Comparison of ENCODE assay signal across 20 cellular contexts in genomic region chr6:1003394-1004160, GRCh38.
DNase-seq lines count a peak whose midpoint lies in the region; ATAC-seq, FAIRE-seq and TF ChIP-seq lines count a peak whose summit lies in the region.
"Had no signal": no experiment of that assay in that cellular context is flagged by ENCODE, and none has a peak within 500 bp of the region (broad histone marks: within the 10 kb centered on the region; RNA-seq: fewer than 3 reads in every experiment).

No MANE protein-coding gene starts in this region.

- RAD21 ChIA-PET in GM12878 (lab: Charles Lee; ENCODE audit: unreplicated experiment), result no interaction called here

- no peaks in the 10 kb centered on the region for H3K79me2 ChIP-seq in GM23338 (replicated peaks; ENCODE audit: insufficient read depth)
- H3K79me2 ChIP-seq in GM12878 (ENCODE audit: control insufficient read depth, insufficient read depth, low read length), result no peaks in the 10 kb centered on the region

- peaks cover 3% of the 10 kb centered on the region; the same call in 2 of the 3 replicates for H3K9me3 Mint-ChIP-seq in GM23338
- no peaks in the 10 kb centered on the region for H3K9me3 Mint-ChIP-seq in activated T-cell treated with anti-CD3 and anti-CD28 coated beads, Interleukin-2, amount 50 U/mL, for 24 hours
- H3K9me3 Mint-ChIP-seq: CD4-positive, CD25-positive, alpha-beta regulatory T cell; CD8-positive, alpha-beta T cell had no signal

- H3K79me1 ChIP-seq in neuronal stem cell (ENCODE audit: low read depth, low read length), result no peaks in the 10 kb centered on the region

- CTCF ChIA-PET in GM12878 (lab: Yijun Ruan, JAX), result no interaction called here

- TF ChIP-seq EP300 in GM12878 (IDR thresholded peaks at IDR 0.05; ENCODE audit: borderline replicate concordance in 1 of 2, control insufficient read depth in 1 of 2, low read depth in 2 of 2, low read length in 2 of 2) (no peak), esophagus muscularis mucosa (IDR thresholded peaks at IDR 0.05) (no peak)

- H2AFZ ChIP-seq in GM23338 (0 out of 2 replicates have a peak overlapping the region, but pooled peaks have one; percentile 52), GM12878 (ENCODE audit: control insufficient read depth, low read depth, low read length) (no peak overlapping the region), neuronal stem cell (ENCODE audit: low read length) (no peak overlapping the region)

- no peaks in the 10 kb centered on the region for H3K4me1 Mint-ChIP-seq in GM23338
- H3K4me1 Mint-ChIP-seq in activated T-cell treated with anti-CD3 and anti-CD28 coated beads, Interleukin-2, amount 50 U/mL, for 24 hours (ENCODE audit: low read depth), result no peaks in the 10 kb centered on the region
- H3K4me1 Mint-ChIP-seq: B cell; CD4-positive, CD25-positive, alpha-beta regulatory T cell had no signal

- H3K27me3 ChIP-seq in GM23338 (ENCODE audit: insufficient read depth), result no peaks in the 10 kb centered on the region
- H3K27me3 ChIP-seq in GM12878 (replicated peaks in 1 of 2; ENCODE audit: control insufficient read depth in 2 of 2, insufficient read depth in 2 of 2, low read length in 1 of 2), result no peaks in the 10 kb centered on the region
- no peaks in the 10 kb centered on the region for H3K27me3 ChIP-seq in esophagus muscularis mucosa
- H3K27me3 ChIP-seq in neuronal stem cell (ENCODE audit: control insufficient read depth in 3 of 3, insufficient read depth in 3 of 3, low read depth in 1 of 3, low read length in 3 of 3), result no peaks in the 10 kb centered on the region
- H3K27me3 ChIP-seq: BLaER1 had no signal

- SMC1A ChIA-PET in GM12878 (lab: Charles Lee; ENCODE audit: uncharacterized antibody, unreplicated experiment), result no interaction called here

- intact Hi-C loops in GM12878 (cut with micrococcal nuclease; ENCODE audit: unreplicated experiment) (no loop called here), esophagus muscularis mucosa (cut with DNase I) (no loop called here)

- WGBS in GM12878 (ENCODE audit: insufficient coverage, insufficient replicate concordance, low lambda C conversion rate, missing lambda C conversion rate), result 88% methylated on average over 37 of the region's 37 CpGs
- 93% methylated on average over 35 of the region's 37 CpGs for WGBS in esophagus muscularis mucosa
- WGBS in neuronal stem cell (ENCODE audit: extremely low coverage in 2 of 2, insufficient read length in 2 of 2, insufficient replicate concordance in 1 of 2), 2 donors, result no CpG with 5 or more reads among the region's 37 CpGs

- no peak for TF ChIP-seq POLR2A in GM12878 (IDR thresholded peaks at IDR 0.05; ENCODE audit: low read depth, low read length)
- no peak for TF ChIP-seq POLR2A in esophagus muscularis mucosa (IDR thresholded peaks at IDR 0.05; ENCODE audit: low read depth)

- H3K4ac ChIP-seq in neuronal stem cell (ENCODE audit: low read length), result no peak overlapping the region

- peak overlapping the region; percentile 16 for H3K23ac ChIP-seq in neuronal stem cell (ENCODE audit: low read depth, low read length, poor library complexity)

- no TSS peak for BruUV-seq in GM12878 (replicated peaks; lab: Mats Ljungman, UMichigan)

- H3K4me3 Mint-ChIP-seq in GM23338, result no peak overlapping the region
- no peak overlapping the region for H3K4me3 Mint-ChIP-seq in activated T-cell treated with anti-CD3 and anti-CD28 coated beads, Interleukin-2, amount 50 U/mL, for 24 hours
- H3K4me3 Mint-ChIP-seq: B cell; CD4-positive, CD25-positive, alpha-beta regulatory T cell; CD8-positive, alpha-beta T cell had no signal

- POLR2A ChIA-PET in GM12878 (lab: Charles Lee), result no interaction called here

- H2BK120ac ChIP-seq in neuronal stem cell (ENCODE audit: low read depth, low read length), result no peak overlapping the region

- no peak overlapping the region for H4K91ac ChIP-seq in neuronal stem cell (ENCODE audit: low read depth, low read length, poor library complexity)

- peaks cover 7% of the 10 kb centered on the region for H3K27me3 Mint-ChIP-seq in GM23338 (ENCODE audit: insufficient read depth, low read depth, poor library complexity)
- H3K27me3 Mint-ChIP-seq in activated T-cell treated with anti-CD3 and anti-CD28 coated beads, Interleukin-2, amount 50 U/mL, for 24 hours, result peaks cover 14% of the 10 kb centered on the region

- no peak overlapping the region for H2AK5ac ChIP-seq in neuronal stem cell (ENCODE audit: low read depth, low read length)

- H3K36me3 Mint-ChIP-seq in GM23338 (ENCODE audit: low read depth), result no peaks in the 10 kb centered on the region
- no peaks in the 10 kb centered on the region for H3K36me3 Mint-ChIP-seq in activated T-cell treated with anti-CD3 and anti-CD28 coated beads, Interleukin-2, amount 50 U/mL, for 24 hours (ENCODE audit: low read depth)
- H3K36me3 Mint-ChIP-seq: CD4-positive, CD25-positive, alpha-beta regulatory T cell; CD8-positive, alpha-beta T cell had no signal

- no peaks in the 10 kb centered on the region for H4K20me1 ChIP-seq in GM23338 (replicated peaks; ENCODE audit: insufficient read depth)
- H4K20me1 ChIP-seq in GM12878 (ENCODE audit: control insufficient read depth, insufficient read depth), result no peaks in the 10 kb centered on the region
- H4K20me1 ChIP-seq: BLaER1 had no signal

- H4K8ac ChIP-seq in neuronal stem cell (ENCODE audit: low read depth, low read length), result no peak overlapping the region

- H3K4me2 ChIP-seq in GM23338 (no peak overlapping the region), GM12878 (ENCODE audit: control insufficient read depth, insufficient read depth) (no peak overlapping the region), neuronal stem cell (ENCODE audit: insufficient read depth, low read length, poor library complexity, severe bottlenecking) (no peak overlapping the region)
- H3K4me2 ChIP-seq: BLaER1 had no signal

- TF ChIP-seq RAD21 in GM12878 (IDR thresholded peaks at IDR 0.05; ENCODE audit: insufficient read depth, low read depth, low read length), result no peak

- H3F3A ChIP-seq in GM23338 (replicated peaks; ENCODE audit: low read depth), result no peaks in the 10 kb centered on the region

- H3K36me3 ChIP-seq in GM23338 (ENCODE audit: insufficient read depth), result no peaks in the 10 kb centered on the region
- no peaks in the 10 kb centered on the region for H3K36me3 ChIP-seq in GM12878 (ENCODE audit: control insufficient read depth in 2 of 2, insufficient read depth in 2 of 2, low read length in 1 of 2)
- H3K36me3 ChIP-seq in esophagus muscularis mucosa, result no peaks in the 10 kb centered on the region
- H3K36me3 ChIP-seq in neuronal stem cell (replicated peaks in 1 of 2; ENCODE audit: control insufficient read depth in 2 of 2, insufficient read depth in 2 of 2, low read length in 2 of 2), result no peaks in the 10 kb centered on the region
- H3K36me3 ChIP-seq: BLaER1 had no signal

- no peak overlapping the region for H3K14ac ChIP-seq in neuronal stem cell (ENCODE audit: low read length)

- H2BK5ac ChIP-seq in neuronal stem cell (ENCODE audit: low read length), result no peak overlapping the region

- in situ Hi-C loops in GM12878 (cut with MboI), result no loop called here

- no peaks in the 10 kb centered on the region for H3K9me2 ChIP-seq in GM23338 (ENCODE audit: insufficient read depth)

- H3K9ac ChIP-seq in GM12878 (ENCODE audit: control insufficient read depth, insufficient read depth, low read length), result no peak overlapping the region
- no peak overlapping the region for H3K9ac ChIP-seq in neuronal stem cell (ENCODE audit: low read depth, low read length, poor library complexity)
- H3K9ac ChIP-seq: BLaER1 had no signal

- DNase-seq in GM23338 (ENCODE audit: low spot score) (no peak), GM12878 (ENCODE audit: low read depth, low spot score) (no peak), esophagus muscularis mucosa (ENCODE audit: extremely low spot score) (peak; percentile 77), neuronal stem cell (ENCODE audit: low spot score) (no peak), HCEC 1CT (no peak)
- DNase-seq in activated T-cell treated with anti-CD3 and anti-CD28 coated beads, Interleukin-2, amount 50 U/mL, for 24 hours, result no peak
- DNase-seq: Caco-2; CD4-positive, CD25-positive, alpha-beta regulatory T cell; CD8-positive, alpha-beta T cell; DMS153; DND-41; GOT3; H7 had no signal

- H3K4me1 ChIP-seq in GM23338 (ENCODE audit: insufficient read depth) (no peaks in the 10 kb centered on the region), GM12878 (ENCODE audit: control insufficient read depth, insufficient read depth, low read length) (peaks cover 21% of the 10 kb centered on the region), esophagus muscularis mucosa (no peaks in the 10 kb centered on the region), neuronal stem cell (ENCODE audit: control insufficient read depth in 2 of 2, insufficient read depth in 1 of 2, low read depth in 1 of 2, low read length in 2 of 2) (no peaks in the 10 kb centered on the region)
- H3K4me1 ChIP-seq: Caco-2 had no signal

- no peak for ATAC-seq in GM23338
- no peak for ATAC-seq in GM12878
- no peak for ATAC-seq in GM21447 (IDR thresholded peaks at IDR 0.05; ENCODE audit: unreplicated experiment)
- ATAC-seq: CD8-positive, alpha-beta T cell; HCT116 had no signal

- peak overlapping the region; percentile 15 for H3K18ac ChIP-seq in neuronal stem cell (ENCODE audit: low read length)

- TF ChIP-seq CTCF in GM23338 (conservative IDR thresholded peaks at IDR 0.05; ENCODE audit: low read depth in 2 of 2) (no peak), GM12878 (IDR thresholded peaks at IDR 0.05 in 2 of 3, conservative IDR thresholded peaks at IDR 0.05 in 1 of 3; ENCODE audit: control insufficient read depth in 2 of 3, extremely low read depth in 1 of 3, insufficient read depth in 1 of 3, low read depth in 3 of 3, low read length in 3 of 3) (no peak), esophagus muscularis mucosa (IDR thresholded peaks at IDR 0.05) (no peak)

- H3K9me3 ChIP-seq in GM12878 (replicated peaks; ENCODE audit: control insufficient read depth, insufficient read depth, low read length), result no peaks in the 10 kb centered on the region; the same call in 2 of the 3 replicates
- H3K9me3 ChIP-seq in esophagus muscularis mucosa, result no peaks in the 10 kb centered on the region
- H3K9me3 ChIP-seq in neuronal stem cell (replicated peaks in 1 of 2; ENCODE audit: control insufficient read depth in 2 of 2, insufficient read depth in 1 of 2, low read depth in 1 of 2, low read length in 2 of 2), result no peaks in the 10 kb centered on the region
- H3K9me3 ChIP-seq: Caco-2 had no signal

- no peak overlapping the region for H2BK12ac ChIP-seq in neuronal stem cell (ENCODE audit: low read length)

- no peak overlapping the region for H3K27ac ChIP-seq in GM23338 (ENCODE audit: low read depth)
- H3K27ac ChIP-seq in GM12878 (ENCODE audit: control insufficient read depth, insufficient read depth), result 0 out of 2 replicates have a peak overlapping the region, but pooled peaks have one; percentile 7
- no peak overlapping the region for H3K27ac ChIP-seq in esophagus muscularis mucosa (replicated peaks in 1 of 4)
- no peak overlapping the region for H3K27ac ChIP-seq in neuronal stem cell (replicated peaks; ENCODE audit: low read length)
- H3K27ac ChIP-seq: BLaER1, C4-2B had no signal

- FAIRE-seq in GM12878 (lab: Jason Lieb, UNC), result no peak
- FAIRE-seq: G401.6, GM19239 had no signal

- H3K4me3 ChIP-seq in GM23338, result no peak overlapping the region
- no peak overlapping the region for H3K4me3 ChIP-seq in GM12878
- no peak overlapping the region for H3K4me3 ChIP-seq in esophagus muscularis mucosa
- H3K4me3 ChIP-seq in neuronal stem cell (ENCODE audit: low read length in 2 of 2), result no peak overlapping the region
- H3K4me3 ChIP-seq: BLaER1 had no signal

- H2BK15ac ChIP-seq in neuronal stem cell (ENCODE audit: low read length), result no peak overlapping the region

- no peak overlapping the region for H3K27ac Mint-ChIP-seq in GM23338
- no peak overlapping the region for H3K27ac Mint-ChIP-seq in activated T-cell treated with anti-CD3 and anti-CD28 coated beads, Interleukin-2, amount 50 U/mL, for 24 hours
- H3K27ac Mint-ChIP-seq: B cell; CD4-positive, CD25-positive, alpha-beta regulatory T cell; CD8-positive, alpha-beta T cell had no signal
